Comparison of ENCODE assay signal across 11 cellular contexts in genomic region chr6:37175332-37176267, GRCh38. TPM values are rescaled to one million over a fixed set of nuclear protein-coding genes. Genes with fewer than 3 reads are reported as not detected.
DNase-seq lines count a peak whose midpoint lies in the region; ATAC-seq, FAIRE-seq and TF ChIP-seq lines count a peak whose summit lies in the region.
"Had no signal": no experiment of that assay in that cellular context is flagged by ENCODE, and none has a peak within 500 bp of the region (broad histone marks: within the 10 kb centered on the region; RNA-seq: fewer than 3 reads in every experiment).

No MANE protein-coding gene starts in this region.

- H3K4me2 ChIP-seq in GM23338, result no peak overlapping the region

- H3K4me3 ChIP-seq in GM23338, result no peak overlapping the region
- no peak overlapping the region for H3K4me3 ChIP-seq in fibroblast of pulmonary artery (replicated peaks; ENCODE audit: low read depth, low read length)
- no peak overlapping the region for H3K4me3 ChIP-seq in SJCRH30
- H3K4me3 ChIP-seq: lung had no signal

- ATAC-seq in GM23338 (no peak), T-helper 17 cell (no peak), HG02610 (IDR thresholded peaks at IDR 0.05; ENCODE audit: unreplicated experiment) (no peak)

- H3K4me1 ChIP-seq in GM23338 (ENCODE audit: insufficient read depth) (peaks cover 10% of the 10 kb centered on the region), SJCRH30 (no peaks in the 10 kb centered on the region)

- H3K27ac Mint-ChIP-seq in GM23338 (no peak overlapping the region), T-helper 17 cell (peak overlapping the region; percentile 99)

- H3K27me3 Mint-ChIP-seq in GM23338 (ENCODE audit: insufficient read depth, low read depth, poor library complexity) (peaks cover 11% of the 10 kb centered on the region), T-helper 17 cell (no peaks in the 10 kb centered on the region)

- H2AFZ ChIP-seq in GM23338, result no peak overlapping the region

- H3K9me3 ChIP-seq in T-helper 17 cell (ENCODE audit: control insufficient read depth, low read length, poor library complexity, severe bottlenecking), result no peaks in the 10 kb centered on the region
- no peaks in the 10 kb centered on the region for H3K9me3 ChIP-seq in SJCRH30 (replicated peaks)

- FAIRE-seq in GM12891 (lab: Jason Lieb, UNC), result peak; percentile 89

- H3K36me3 Mint-ChIP-seq in GM23338 (ENCODE audit: low read depth), result peaks cover 49% of the 10 kb centered on the region
- H3K36me3 Mint-ChIP-seq in T-helper 17 cell (ENCODE audit: low read depth), result peaks cover 21% of the 10 kb centered on the region

- H3K9me3 Mint-ChIP-seq in GM23338, result peaks cover 2% of the 10 kb centered on the region; the same call in 2 of the 3 replicates

- H3F3A ChIP-seq in GM23338 (replicated peaks; ENCODE audit: low read depth), result peaks cover 37% of the 10 kb centered on the region

- no peak for DNase-seq in GM12891 (ENCODE audit: insufficient read length, low spot score)
- DNase-seq in GM23338 (ENCODE audit: low spot score), result peak; percentile 8
- DNase-seq in T-helper 17 cell, result no peak
- DNase-seq in fibroblast of pulmonary artery (ENCODE audit: low read depth), result peak; percentile 43
- DNase-seq in SJCRH30, result no peak
- no peak for DNase-seq in NCI-H524 (lab: John Stamatoyannopoulos, UW)
- no peak for DNase-seq in activated CD4-positive, CD25-positive, alpha-beta regulatory T cell treated with anti-CD3 and anti-CD28 coated beads, Interleukin-2, amount 50 U/mL, for 72 hours
- DNase-seq: anterior cingulate cortex, NCI-H2107 had no signal

- H3K27ac ChIP-seq in GM23338 (ENCODE audit: low read depth), result peak overlapping the region; percentile 70
- no peak overlapping the region for H3K27ac ChIP-seq in SJCRH30

- H3K36me3 ChIP-seq in GM23338 (ENCODE audit: insufficient read depth), result peaks cover 30% of the 10 kb centered on the region
- H3K36me3 ChIP-seq in SJCRH30, result peaks cover 23% of the 10 kb centered on the region

- no peak for TF ChIP-seq CTCF in GM23338 (conservative IDR thresholded peaks at IDR 0.05; ENCODE audit: low read depth in 2 of 2)
- no peak for TF ChIP-seq CTCF in fibroblast of pulmonary artery (IDR thresholded peaks at IDR 0.05; ENCODE audit: low read length, missing control alignments)

- H3K9me2 ChIP-seq in GM23338 (ENCODE audit: insufficient read depth), result no peaks in the 10 kb centered on the region

- no peaks in the 10 kb centered on the region for H3K27me3 ChIP-seq in GM23338 (ENCODE audit: insufficient read depth)
- no peaks in the 10 kb centered on the region for H3K27me3 ChIP-seq in SJCRH30

- H4K20me1 ChIP-seq in GM23338 (replicated peaks; ENCODE audit: insufficient read depth), result peaks cover 30% of the 10 kb centered on the region

- H3K79me2 ChIP-seq in GM23338 (replicated peaks; ENCODE audit: insufficient read depth), result peaks cover 37% of the 10 kb centered on the region

- peaks cover 36% of the 10 kb centered on the region for H3K4me1 Mint-ChIP-seq in GM23338
- H3K4me1 Mint-ChIP-seq in T-helper 17 cell, result peaks cover 46% of the 10 kb centered on the region

- no peak for TF ChIP-seq POLR2A in GM12891 (IDR thresholded peaks at IDR 0.05; ENCODE audit: low read depth, low read length)

- H3K4me3 Mint-ChIP-seq in GM23338, result no peak overlapping the region
- H3K4me3 Mint-ChIP-seq in T-helper 17 cell, result peak overlapping the region; percentile 96

TF ChIP-seq in GM12891, 5 proteins besides CTCF, POLR2A, EP300 and RAD21:
- no peak for TF ChIP-seq PAX5 (IDR thresholded peaks at IDR 0.05; ENCODE audit: insufficient read depth, low read length, severe bottlenecking)
- TF ChIP-seq SPI1 (IDR thresholded peaks at IDR 0.05; ENCODE audit: low read depth, low read length), result peak; percentile 55; the same call in 1 of the 2 replicates

TF ChIP-seq in GM23338, 12 proteins besides CTCF, POLR2A, EP300 and RAD21:
- TF ChIP-seq STAT1 (IDR thresholded peaks at IDR 0.05; ENCODE audit: unreplicated experiment) (no peak), ZNF331 (CRISPR knock-in tag; IDR thresholded peaks at IDR 0.05; ENCODE audit: low read depth) (no peak), POLR2AphosphoS5 (IDR thresholded peaks at IDR 0.05; ENCODE audit: low read depth) (no peak), NANOG (IDR thresholded peaks at IDR 0.05; ENCODE audit: borderline replicate concordance) (no peak), JUNB (IDR thresholded peaks at IDR 0.05; ENCODE audit: unreplicated experiment) (no peak), ZNF114 (CRISPR knock-in tag; IDR thresholded peaks at IDR 0.05) (no peak), CREB1 (CRISPR knock-in tag; IDR thresholded peaks at IDR 0.05; ENCODE audit: low read depth) (no peak), ZNF462 (CRISPR knock-in tag; IDR thresholded peaks at IDR 0.05) (no peak), EZH2phosphoT487 (IDR thresholded peaks at IDR 0.05; ENCODE audit: unreplicated experiment) (no peak)

RNA-seq across cellular contexts. Expression of gene PIM1, which starts 5.6 kb away (rescaled TPM):
- 8.5 TPM for polyA plus RNA-seq in GM12891 (2012; ENCODE audit: low read depth, missing spikeins)
- total RNA-seq in GM23338 (2014; rRNA removed; shearing (Covaris generic)), result 64.0 and 74.2 TPM in 2 replicates
- 43.7 and 46.0 TPM in 2 replicates for polyA plus RNA-seq in GM23338 (2016; fragmentation: Nextera tagmentation; extraction: Ambion mirVana)
- total RNA-seq in T-helper 17 cell, result 100 to 1,000 TPM; 210 to 310 TPM
- 15.2 and 16.4 TPM in 2 replicates for total RNA-seq in SJCRH30 (2014; rRNA removed; shearing (Covaris generic))

Comparison
In these comparisons a context has a peak if more than half of its experiments do, and no peak if none do; other contexts are left out.
1. DNase-seq: peak in GM23338 (single experiment) and fibroblast of pulmonary artery (single experiment); none in GM12891 (single experiment), T-helper 17 cell (0 of 3), SJCRH30 (0 of 2), NCI-H524 (0 of 2) and activated CD4-positive, CD25-positive, alpha-beta regulatory T cell treated with anti-CD3 and anti-CD28 coated beads, Interleukin-2, amount 50 U/mL, for 72 hours (single experiment).